ENCODE assay signal across 25 cellular contexts in the genomic region with DNA sequence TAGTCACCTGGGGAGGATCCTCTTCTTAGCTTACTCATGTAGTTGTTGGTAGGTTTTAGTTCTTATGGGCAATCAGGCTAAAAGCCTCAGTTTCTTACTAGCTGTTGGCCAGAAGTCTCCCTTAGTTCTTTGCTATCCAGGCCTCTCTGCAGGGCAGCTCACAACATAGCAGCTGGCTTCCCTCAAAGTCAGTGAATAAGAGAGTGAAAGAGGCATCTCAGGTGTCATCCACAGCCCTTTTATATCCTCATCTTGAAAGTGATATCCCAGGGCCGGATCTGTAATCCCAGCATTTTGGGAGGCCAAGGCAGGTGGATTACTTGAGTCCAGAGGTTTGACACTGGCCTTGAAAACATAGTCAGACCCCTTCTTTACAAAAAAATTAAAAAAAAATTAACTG. TPM values are rescaled to one million over a fixed set of nuclear protein-coding genes. Genes with fewer than 3 reads are reported as not detected.
"Had no signal": no experiment of that assay in that cellular context is flagged by ENCODE, and none has a peak within 500 bp of the region (broad histone marks: within the 10 kb centered on the region; RNA-seq: fewer than 3 reads in every experiment).

No MANE protein-coding gene starts in this region.

- ATAC-seq: Panc1, PC-3, T-cell had no signal

- H3K9me3 ChIP-seq: SK-N-SH had no signal

- DNase-seq: KBM-7; MV-4-11; NCI-H1048; NCI-H1105; NCI-H1417; NCI-H1436 treated with DMSO at 0.1 percent for 48 hours; NCI-H1694 treated with DMSO at 0.1 percent for 48 hours; NCI-H1930; NCI-H2081; NCI-H2171; NCI-H2227 treated with DMSO at 0.1 percent for 48 hours; NCI-H526; NCI-H748 treated with DMSO at 0.1 percent for 48 hours; NK-92 treated with Interleukin-12 subunit alpha and Interleukin-12 subunit beta, amount 100 ng/mL, for 24 hours; PC-3; SHP77; SK-N-SH; SW 1271; T-cell had no signal

- H3K27ac ChIP-seq: RWPE1 had no signal

RNA-seq across cellular contexts. Expression of a gene that starts 42.1 kb away (rescaled TPM):
- total RNA-seq: LHCN-M2, NCI-H460, OCI-LY7, SK-MEL-5 had no signal
